ENCODE assay signal across 10 cellular contexts in the genomic region with DNA sequence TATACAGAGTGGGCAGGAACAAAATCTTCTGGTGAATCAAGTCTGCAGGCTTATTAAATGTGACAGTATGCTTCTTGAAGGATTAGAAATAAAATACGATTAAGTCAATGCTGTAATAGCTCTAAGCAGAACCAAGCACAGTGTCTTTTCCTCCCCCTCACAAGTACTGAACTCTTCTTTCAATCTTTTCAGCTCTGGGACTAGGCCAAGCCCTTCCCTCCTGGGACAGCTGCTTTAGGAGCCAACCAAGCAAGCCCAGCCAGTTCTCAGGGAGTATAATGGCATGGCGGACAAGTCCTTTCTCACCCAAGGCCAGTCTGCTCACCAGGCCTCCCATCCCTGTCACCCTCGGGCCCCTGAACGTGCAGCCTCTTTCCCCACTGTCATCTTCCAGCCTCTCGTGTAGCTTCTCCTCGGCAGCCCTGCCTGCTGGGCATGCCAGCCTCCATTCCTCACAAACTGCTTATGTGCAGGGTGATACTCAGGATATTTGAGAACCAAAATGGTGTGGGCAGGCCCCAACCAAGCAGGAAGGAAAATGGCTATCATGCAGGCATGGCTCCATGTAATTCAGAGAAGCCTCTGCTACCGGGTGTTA. TPM values are rescaled to one million over a fixed set of nuclear protein-coding genes. Genes with fewer than 3 reads are reported as not detected.
DNase-seq lines count a peak whose midpoint lies in the region; ATAC-seq and TF ChIP-seq lines count a peak whose summit lies in the region.
"Had no signal": no experiment of that assay in that cellular context is flagged by ENCODE, and none has a peak within 500 bp of the region (broad histone marks: within the 10 kb centered on the region; RNA-seq: fewer than 3 reads in every experiment).

No MANE protein-coding gene starts in this region.

- no peaks in the 10 kb centered on the region for H3K27me3 Mint-ChIP-seq in T-helper 1 cell treated with Interleukin-12 subunit alpha and Interleukin-12 subunit beta and Interleukin-4 antibody, amounts not matched to agents 30 μg/mL and 1 μg/mL, for 36 hours (ENCODE audit: low read depth)

- H3K27ac ChIP-seq in skin epidermis, result peak overlapping the region in 16 of 21 experiments; percentile 13 to 94 (median 67)
- H3K27ac ChIP-seq in PC-9, result no peak overlapping the region

- CTCF ChIA-PET in PC-9 (lab: Charles Lee), result no interaction called here

- no peak overlapping the region for H3K4me2 ChIP-seq in PC-9

- no TSS peak for BruUV-seq in PC-9 (replicated peaks; lab: Mats Ljungman, UMichigan)

- no peaks in the 10 kb centered on the region for H3K9me2 ChIP-seq in PC-9 (ENCODE audit: insufficient read depth)

- intact Hi-C loops in left cardiac atrium (cut with DNase I) (no loop called here), PC-9 (cut with micrococcal nuclease; ENCODE audit: unreplicated experiment) (no loop called here)

- H3F3A ChIP-seq in PC-9 (ENCODE audit: insufficient read depth, low read depth), result peaks cover 14% of the 10 kb centered on the region; the same call in 1 of the 2 replicates

- DNase-seq in T-helper 1 cell, result no peak
- peak; percentile 19 for DNase-seq in SK-MEL-5 (ENCODE audit: low read depth, low spot score)
- peak; percentile 44 for DNase-seq in left cardiac atrium
- no peak for DNase-seq in dermis blood vessel endothelial cell
- DNase-seq in PC-9, result no peak
- DNase-seq in mucosa of gallbladder (ENCODE audit: low spot score), result no peak
- DNase-seq: NCI-H510A treated with DMSO at 0.1 percent for 48 hours had no signal

- peak overlapping the region; percentile 96 for H3K27ac Mint-ChIP-seq in T-helper 1 cell treated with Interleukin-12 subunit alpha and Interleukin-12 subunit beta and Interleukin-4 antibody, amounts not matched to agents 30 μg/mL and 1 μg/mL, for 36 hours

- H3K9me3 ChIP-seq in PC-9 (ENCODE audit: insufficient read depth, low read depth), result no peaks in the 10 kb centered on the region

- no peaks in the 10 kb centered on the region for H4K20me1 ChIP-seq in PC-9 (ENCODE audit: insufficient read depth)

- peaks cover 67% of the 10 kb centered on the region for H3K4me1 Mint-ChIP-seq in T-helper 1 cell treated with Interleukin-12 subunit alpha and Interleukin-12 subunit beta and Interleukin-4 antibody, amounts not matched to agents 30 μg/mL and 1 μg/mL, for 36 hours (ENCODE audit: low read depth)

- TF ChIP-seq CTCF in PC-9 (conservative IDR thresholded peaks at IDR 0.05), result no peak

- in situ Hi-C loops in SK-MEL-5 (cut with HindIII; ENCODE audit: low pct_unique_long_range_greater_than_20kb, low sequenced_read_pairs), result no loop called here

- no peaks in the 10 kb centered on the region for H3K79me2 ChIP-seq in PC-9 (ENCODE audit: low read depth)

- H3K27me3 ChIP-seq in PC-9 (ENCODE audit: insufficient read depth, low read depth), result no peaks in the 10 kb centered on the region

- peak overlapping the region; percentile 30 for H3K4me3 Mint-ChIP-seq in T-helper 1 cell treated with Interleukin-12 subunit alpha and Interleukin-12 subunit beta and Interleukin-4 antibody, amounts not matched to agents 30 μg/mL and 1 μg/mL, for 36 hours

- H3K4me3 ChIP-seq in skin epidermis, result no peak overlapping the region
- H3K4me3 ChIP-seq in PC-9, result no peak overlapping the region

- H2AFZ ChIP-seq in PC-9, result no peak overlapping the region

- H3K36me3 ChIP-seq in PC-9 (ENCODE audit: low read depth), result no peaks in the 10 kb centered on the region

- peaks cover 3% of the 10 kb centered on the region for H3K36me3 Mint-ChIP-seq in T-helper 1 cell treated with Interleukin-12 subunit alpha and Interleukin-12 subunit beta and Interleukin-4 antibody, amounts not matched to agents 30 μg/mL and 1 μg/mL, for 36 hours (ENCODE audit: low read depth)

- POLR2A ChIA-PET in PC-9 (lab: Charles Lee; ENCODE audit: unreplicated experiment), result interaction anchor here (0.6 kb wide), 1 partner anchor 369 kb away, joined by 4 read pairs; no protein-coding TSS in a partner anchor

- H3K9me3 Mint-ChIP-seq in T-helper 1 cell treated with Interleukin-12 subunit alpha and Interleukin-12 subunit beta and Interleukin-4 antibody, amounts not matched to agents 30 μg/mL and 1 μg/mL, for 36 hours, result no peaks in the 10 kb centered on the region

- peak; percentile 49 to 72 for ATAC-seq in left cardiac atrium
- ATAC-seq: left lobe of liver had no signal

- peaks cover 22% of the 10 kb centered on the region for H3K4me1 ChIP-seq in PC-9 (replicated peaks; ENCODE audit: insufficient read depth)

RNA-seq across cellular contexts. Expression of a gene that starts 8.4 kb away (rescaled TPM):
- 51.6 and 99.2 TPM in 2 replicates for total RNA-seq in SK-MEL-5 (2014; rRNA removed; shearing (Covaris generic))
- polyA plus RNA-seq in SK-MEL-5 (2015; cell fraction: cytosol; rRNA removed), result 32.0 and 36.8 TPM in 2 replicates
- polyA plus RNA-seq in SK-MEL-5 (2015; cell fraction: nucleus; rRNA removed), result 22.8 and 27.4 TPM in 2 replicates
- total RNA-seq in left cardiac atrium (10 to 100 TPM; 38.8 to 53.4 TPM), dermis blood vessel endothelial cell (139 and 277 TPM in 2 replicates), PC-9 (2021) (49.1 and 73.0 TPM in 2 replicates), mucosa of gallbladder (68.1 TPM)

RNA-seq across cellular contexts. Expression of a gene that starts 32.3 kb away (rescaled TPM):
- 90.8 and 104 TPM in 2 replicates for total RNA-seq in SK-MEL-5 (2014; rRNA removed; shearing (Covaris generic))
- 124 and 148 TPM in 2 replicates for polyA plus RNA-seq in SK-MEL-5 (2015; cell fraction: cytosol; rRNA removed)
- 15.5 and 17.5 TPM in 2 replicates for polyA plus RNA-seq in SK-MEL-5 (2015; cell fraction: nucleus; rRNA removed)
- total RNA-seq in left cardiac atrium (100 to 1,000 TPM in 1 of 2 donors, 10 to 100 TPM in 1; 85.0 to 256 TPM), dermis blood vessel endothelial cell (16.2 and 27.1 TPM in 2 replicates), PC-9 (2021) (0.48 TPM in 1 of 2 replicates, not detected in the other), mucosa of gallbladder (51.8 TPM)

Comparison
In these comparisons a context has a peak if more than half of its experiments do, and no peak if none do; other contexts are left out.
1. DNase-seq: peak in SK-MEL-5 (single experiment) and left cardiac atrium (single experiment); none in T-helper 1 cell (0 of 5), dermis blood vessel endothelial cell (single experiment), PC-9 (0 of 2) and mucosa of gallbladder (single experiment).
2. RNA of a gene that starts 32.3 kb away (total RNA-seq): 85.0 to 256 TPM in left cardiac atrium, 90.8 to 104 TPM in SK-MEL-5, 51.8 TPM in mucosa of gallbladder (single experiment) and 16.2 to 27.1 TPM in dermis blood vessel endothelial cell; 0.48 TPM in PC-9; every median in the first group is over 10 times any median in the second.